In genomic region chr4:47551682-47552081, GRCh38 we compare ENCODE assay signal across 22 cellular contexts.
DNase-seq lines count a peak whose midpoint lies in the region; ATAC-seq and TF ChIP-seq lines count a peak whose summit lies in the region.
"Had no signal": no experiment of that assay in that cellular context is flagged by ENCODE, and none has a peak within 500 bp of the region (broad histone marks: within the 10 kb centered on the region; RNA-seq: fewer than 3 reads in every experiment).

No MANE protein-coding gene starts in this region.

- H3K4me3 ChIP-seq in gastroesophageal sphincter: no peak overlapping the region
- H3K4me3 ChIP-seq in Caco-2 (ENCODE audit: low read depth, low read length): no peak overlapping the region
- no peak overlapping the region for H3K4me3 ChIP-seq in OCI-LY7 (ENCODE audit: low read depth, low read length, poor library complexity, severe bottlenecking)
- H3K4me3 ChIP-seq: lung, MG63, neural progenitor cell, Peyer's patch, transverse colon had no signal

- no peaks in the 10 kb centered on the region for H3K9me2 ChIP-seq in OCI-LY7 (ENCODE audit: insufficient read depth, low read length)

- CTCF ChIA-PET in Caco-2 (lab: Charles Lee) (no interaction called here), OCI-LY7 (lab: Charles Lee; ENCODE audit: unreplicated experiment) (no interaction called here)

- no peaks in the 10 kb centered on the region for H3K27me3 Mint-ChIP-seq in Caco-2 (ENCODE audit: insufficient read depth, unreplicated experiment)
- H3K27me3 Mint-ChIP-seq: CD4-positive, CD25-positive, alpha-beta regulatory T cell; T-helper 17 cell had no signal

- BruUV-seq in Caco-2 (replicated peaks; lab: Mats Ljungman, UMichigan): no TSS peak
- no TSS peak for BruUV-seq in OCI-LY7 (replicated peaks; lab: Mats Ljungman, UMichigan)

- H3K4me1 Mint-ChIP-seq in Caco-2 (ENCODE audit: low read depth, unreplicated experiment): no peaks in the 10 kb centered on the region
- H3K4me1 Mint-ChIP-seq: endodermal cell, neural progenitor cell had no signal

- peaks cover 7% of the 10 kb centered on the region for H3K36me3 Mint-ChIP-seq in Caco-2 (ENCODE audit: insufficient read depth, unreplicated experiment)
- H3K36me3 Mint-ChIP-seq: neural progenitor cell had no signal

- H3K79me2 ChIP-seq in OCI-LY7 (ENCODE audit: insufficient read depth, low read depth, low read length): no peaks in the 10 kb centered on the region

- POLR2A ChIA-PET in Caco-2 (lab: Charles Lee) (no interaction called here), OCI-LY7 (lab: Charles Lee) (interaction anchor here (0.5 kb wide), 1 partner anchor 924 kb away, joined by 3 read pairs; no protein-coding TSS in a partner anchor)

- H4K20me1 ChIP-seq in OCI-LY7 (ENCODE audit: insufficient read depth, low read length): no peaks in the 10 kb centered on the region

- TF ChIP-seq EP300 in gastroesophageal sphincter (IDR thresholded peaks at IDR 0.05): no peak

- H3K27ac Mint-ChIP-seq in Caco-2 (ENCODE audit: unreplicated experiment): no peak overlapping the region
- H3K27ac Mint-ChIP-seq: CD4-positive, CD25-positive, alpha-beta regulatory T cell; endodermal cell; neural progenitor cell; T-helper 17 cell had no signal

- intact Hi-C loops in Caco-2 (cut with micrococcal nuclease; ENCODE audit: unreplicated experiment) (no loop called here), OCI-LY7 (cut with micrococcal nuclease; ENCODE audit: unreplicated experiment) (no loop called here)

- no peak overlapping the region for H3K4me3 Mint-ChIP-seq in Caco-2 (ENCODE audit: unreplicated experiment)
- H3K4me3 Mint-ChIP-seq: activated T-cell treated with anti-CD3 and anti-CD28 coated beads, Interleukin-2, amount 50 U/mL, for 4 hours; CD4-positive, CD25-positive, alpha-beta regulatory T cell; endodermal cell; neural progenitor cell; T-helper 17 cell had no signal

- no peak overlapping the region for H3K4me2 ChIP-seq in OCI-LY7 (ENCODE audit: low read length)
- H3K4me2 ChIP-seq: neural progenitor cell had no signal

- H3K36me3 ChIP-seq in gastroesophageal sphincter: peaks cover 0 to 82% of the 10 kb centered on the region in 2 donors
- H3K36me3 ChIP-seq in Caco-2 (ENCODE audit: control insufficient read depth, insufficient read depth, low read length): no peaks in the 10 kb centered on the region
- peaks cover 6% of the 10 kb centered on the region; the same call in 1 of the 2 replicates for H3K36me3 ChIP-seq in OCI-LY7 (ENCODE audit: insufficient read depth, low read length)
- H3K36me3 ChIP-seq: MG63, neural progenitor cell had no signal

- H3K4me1 ChIP-seq in gastroesophageal sphincter (no peaks in the 10 kb centered on the region), Caco-2 (no peaks in the 10 kb centered on the region), OCI-LY7 (ENCODE audit: insufficient read depth, low read length, poor library complexity, severe bottlenecking) (no peaks in the 10 kb centered on the region)
- H3K4me1 ChIP-seq: neural progenitor cell, Peyer's patch, transverse colon had no signal

- ATAC-seq in gastroesophageal sphincter (no peak), GM18517 (IDR thresholded peaks at IDR 0.05; ENCODE audit: unreplicated experiment) (no peak)
- ATAC-seq: activated T-cell treated with anti-CD3 and anti-CD28 coated beads, Interleukin-2, amount 50 U/mL, for 4 hours; T-helper 17 cell had no signal

- no peak overlapping the region for H2AFZ ChIP-seq in OCI-LY7 (ENCODE audit: low read length)
- H2AFZ ChIP-seq: neural progenitor cell had no signal

- H3K27ac ChIP-seq in gastroesophageal sphincter (no peak overlapping the region), OCI-LY7 (ENCODE audit: low read depth, low read length, poor library complexity, severe bottlenecking) (no peak overlapping the region)
- H3K27ac ChIP-seq: neural progenitor cell, Peyer's patch, transverse colon had no signal

- H3K9me3 ChIP-seq in gastroesophageal sphincter: no peaks in the 10 kb centered on the region
- no peaks in the 10 kb centered on the region for H3K9me3 ChIP-seq in Caco-2
- H3K9me3 ChIP-seq in OCI-LY7 (ENCODE audit: low read length): no peaks in the 10 kb centered on the region
- H3K9me3 ChIP-seq: MG63, Peyer's patch, transverse colon had no signal

- TF ChIP-seq CTCF in gastroesophageal sphincter (IDR thresholded peaks at IDR 0.05): no peak
- TF ChIP-seq CTCF in Caco-2 (IDR thresholded peaks at IDR 0.05; ENCODE audit: insufficient read depth in 1 of 2, low read depth in 1 of 2, low read length in 1 of 2, severe bottlenecking in 1 of 2, unreplicated experiment in 1 of 2): no peak
- TF ChIP-seq CTCF in OCI-LY7 (conservative IDR thresholded peaks at IDR 0.05; ENCODE audit: low read length): no peak

- DNase-seq in EH (ENCODE audit: low read depth) (peak; percentile 67), NCI-H226 (peak; percentile 27), astrocyte of the hippocampus (ENCODE audit: low read depth, low spot score) (peak; percentile 14), kidney tubule cell (ENCODE audit: low spot score) (peak; percentile 47), Caco-2 (no peak), OCI-LY7 (ENCODE audit: low spot score) (no peak)
- DNase-seq: activated CD4-positive, alpha-beta T cell treated with anti-CD3 and anti-CD28 coated beads for 48 hours; activated naive CD4-positive, alpha-beta T cell; activated T-cell treated with anti-CD3 and anti-CD28 coated beads, Interleukin-2, amount 50 U/mL, for 4 hours; CD4-positive, CD25-positive, alpha-beta regulatory T cell; endodermal cell; GDM1; MG63; NCI-H446 treated with DMSO at 0.1 percent for 48 hours; NK-92 treated with Interleukin-12 subunit alpha and Interleukin-12 subunit beta, amount 100 ng/mL, for 24 hours; Peyer's patch; T-helper 17 cell; transverse colon had no signal

- TF ChIP-seq POLR2A in gastroesophageal sphincter (IDR thresholded peaks at IDR 0.05): no peak

- H3K27me3 ChIP-seq in gastroesophageal sphincter: no peaks in the 10 kb centered on the region
- H3K27me3 ChIP-seq in Caco-2 (replicated peaks; ENCODE audit: control insufficient read depth, insufficient read depth, low read length): no peaks in the 10 kb centered on the region
- H3K27me3 ChIP-seq: MG63, neural progenitor cell, Peyer's patch, transverse colon had no signal

- peaks cover 9% of the 10 kb centered on the region for H3K9me3 Mint-ChIP-seq in Caco-2 (ENCODE audit: unreplicated experiment)
- H3K9me3 Mint-ChIP-seq: activated T-cell treated with anti-CD3 and anti-CD28 coated beads, Interleukin-2, amount 50 U/mL, for 4 hours; CD4-positive, CD25-positive, alpha-beta regulatory T cell; endodermal cell; neural progenitor cell had no signal

Comparison
In these comparisons a context has a peak if more than half of its experiments do, and no peak if none do; other contexts are left out.
1. DNase-seq: peak in EH (single experiment), NCI-H226 (single experiment), astrocyte of the hippocampus (single experiment) and kidney tubule cell (single experiment); none in Caco-2 (0 of 2) and OCI-LY7 (single experiment).